In genomic region chr3:84998545-84998944, GRCh38 we compare ENCODE assay signal across 2 cellular contexts.
A peak's percentile ranks its signal among the peaks of the same experiment; 100 is the strongest.
TF ChIP-seq lines count a peak whose summit lies in the region.

No MANE protein-coding gene starts in this region.

TF ChIP-seq in liver, 16 proteins besides CTCF, POLR2A, EP300 and RAD21:
- TF ChIP-seq, protein P1, sequence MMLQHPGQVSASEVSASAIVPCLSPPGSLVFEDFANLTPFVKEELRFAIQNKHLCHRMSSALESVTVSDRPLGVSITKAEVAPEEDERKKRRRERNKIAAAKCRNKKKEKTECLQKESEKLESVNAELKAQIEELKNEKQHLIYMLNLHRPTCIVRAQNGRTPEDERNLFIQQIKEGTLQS (IDR thresholded peaks at IDR 0.05), result no peak
- TF ChIP-seq JUND (IDR thresholded peaks at IDR 0.05) (no peak), RXRA (IDR thresholded peaks at IDR 0.05) (no peak), YY1 (IDR thresholded peaks at IDR 0.05) (peak; percentile 25), SP1 (IDR thresholded peaks at IDR 0.05) (no peak), HNF4A (conservative IDR thresholded peaks at IDR 0.05) (peak in 1 of 2 donors; percentile 36), FOXA2 (IDR thresholded peaks at IDR 0.05) (peak; percentile 11)
- TF ChIP-seq, protein P2, sequence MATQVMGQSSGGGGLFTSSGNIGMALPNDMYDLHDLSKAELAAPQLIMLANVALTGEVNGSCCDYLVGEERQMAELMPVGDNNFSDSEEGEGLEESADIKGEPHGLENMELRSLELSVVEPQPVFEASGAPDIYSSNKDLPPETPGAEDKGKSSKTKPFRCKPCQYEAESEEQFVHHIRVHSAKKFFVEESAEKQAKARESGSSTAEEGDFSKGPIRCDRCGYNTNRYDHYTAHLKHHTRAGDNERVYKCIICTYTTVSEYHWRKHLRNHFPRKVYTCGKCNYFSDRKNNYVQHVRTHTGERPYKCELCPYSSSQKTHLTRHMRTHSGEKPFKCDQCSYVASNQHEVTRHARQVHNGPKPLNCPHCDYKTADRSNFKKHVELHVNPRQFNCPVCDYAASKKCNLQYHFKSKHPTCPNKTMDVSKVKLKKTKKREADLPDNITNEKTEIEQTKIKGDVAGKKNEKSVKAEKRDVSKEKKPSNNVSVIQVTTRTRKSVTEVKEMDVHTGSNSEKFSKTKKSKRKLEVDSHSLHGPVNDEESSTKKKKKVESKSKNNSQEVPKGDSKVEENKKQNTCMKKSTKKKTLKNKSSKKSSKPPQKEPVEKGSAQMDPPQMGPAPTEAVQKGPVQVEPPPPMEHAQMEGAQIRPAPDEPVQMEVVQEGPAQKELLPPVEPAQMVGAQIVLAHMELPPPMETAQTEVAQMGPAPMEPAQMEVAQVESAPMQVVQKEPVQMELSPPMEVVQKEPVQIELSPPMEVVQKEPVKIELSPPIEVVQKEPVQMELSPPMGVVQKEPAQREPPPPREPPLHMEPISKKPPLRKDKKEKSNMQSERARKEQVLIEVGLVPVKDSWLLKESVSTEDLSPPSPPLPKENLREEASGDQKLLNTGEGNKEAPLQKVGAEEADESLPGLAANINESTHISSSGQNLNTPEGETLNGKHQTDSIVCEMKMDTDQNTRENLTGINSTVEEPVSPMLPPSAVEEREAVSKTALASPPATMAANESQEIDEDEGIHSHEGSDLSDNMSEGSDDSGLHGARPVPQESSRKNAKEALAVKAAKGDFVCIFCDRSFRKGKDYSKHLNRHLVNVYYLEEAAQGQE (IDR thresholded peaks at IDR 0.05), result no peak
- TF ChIP-seq, protein P3, sequence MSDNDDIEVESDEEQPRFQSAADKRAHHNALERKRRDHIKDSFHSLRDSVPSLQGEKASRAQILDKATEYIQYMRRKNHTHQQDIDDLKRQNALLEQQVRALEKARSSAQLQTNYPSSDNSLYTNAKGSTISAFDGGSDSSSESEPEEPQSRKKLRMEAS (IDR thresholded peaks at IDR 0.05), result no peak

TF ChIP-seq in HepG2, 621 proteins besides CTCF, POLR2A, EP300 and RAD21:
- no peak for TF ChIP-seq ZNF232 (CRISPR knock-in tag; IDR thresholded peaks at IDR 0.05; ENCODE audit: borderline replicate concordance)
